Comparison of ENCODE assay signal across 11 cellular contexts in the genomic region with DNA sequence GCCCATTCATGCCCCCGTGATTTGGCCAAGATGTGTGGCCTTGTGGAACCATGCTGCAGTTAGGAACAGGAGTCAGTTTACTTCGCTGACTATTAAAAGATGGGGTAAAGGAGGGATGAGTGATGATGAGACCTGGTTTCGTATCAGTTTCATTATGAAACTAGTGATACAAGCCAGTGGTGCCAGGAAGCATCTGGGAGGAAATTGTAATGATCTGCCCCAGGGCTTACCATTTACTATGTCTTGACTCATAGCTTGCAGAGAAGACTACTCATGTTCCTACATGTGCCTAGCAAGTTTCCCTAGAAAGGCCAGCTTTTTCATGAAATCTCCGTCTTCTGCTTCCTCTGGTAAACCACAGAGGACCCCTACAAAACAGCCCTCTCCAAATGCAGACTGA. TPM values are rescaled to one million over a fixed set of nuclear protein-coding genes. Genes with fewer than 3 reads are reported as not detected.
A peak's percentile ranks its signal among the peaks of the same experiment; 100 is the strongest.
DNase-seq lines count a peak whose midpoint lies in the region; ATAC-seq, FAIRE-seq and TF ChIP-seq lines count a peak whose summit lies in the region.
"Had no signal": no experiment of that assay in that cellular context is flagged by ENCODE, and none has a peak within 500 bp of the region (broad histone marks: within the 10 kb centered on the region; RNA-seq: fewer than 3 reads in every experiment).

No MANE protein-coding gene starts in this region.

- H3K27ac ChIP-seq in neural progenitor cell: no peak overlapping the region
- no peak overlapping the region for H3K27ac ChIP-seq in upper lobe of right lung
- H3K27ac ChIP-seq: hepatocyte had no signal

- H3K4me2 ChIP-seq in neural progenitor cell: no peak overlapping the region
- H3K4me2 ChIP-seq: hepatocyte had no signal

- H3K27me3 ChIP-seq in neural progenitor cell: no peaks in the 10 kb centered on the region
- no peaks in the 10 kb centered on the region for H3K27me3 ChIP-seq in upper lobe of right lung
- H3K27me3 ChIP-seq: hepatocyte had no signal

- H3K9ac ChIP-seq in neural progenitor cell: no peak overlapping the region

- ATAC-seq in stimulated activated effector memory CD8-positive, alpha-beta T cell treated with anti-CD3 and anti-CD28 coated beads, Interleukin-12 subunit alpha, Interleukin-12 subunit beta, amount 100 ng/mL, for 72 hours: peak; percentile 99
- ATAC-seq in upper lobe of right lung: no peak

- H3K27me3 Mint-ChIP-seq in activated T-helper 1 cell treated with anti-CD3 and anti-CD28 coated beads, Interleukin-12 subunit alpha, Interleukin-12 subunit beta, Interleukin-2, Interleukin-4 antibody, amounts not matched to agents 30 ng/mL and 10 ng/mL and 1 ng/mL, durations not matched to agents 14 hours and 24 hours and 36 hours (ENCODE audit: insufficient read depth): no peaks in the 10 kb centered on the region
- H3K27me3 Mint-ChIP-seq in neural progenitor cell (ENCODE audit: insufficient read depth, low read depth): peaks cover 3% of the 10 kb centered on the region

- no peak overlapping the region for H2AFZ ChIP-seq in neural progenitor cell (replicated peaks)
- H2AFZ ChIP-seq: hepatocyte had no signal

- H3K4me1 Mint-ChIP-seq in activated T-helper 1 cell treated with anti-CD3 and anti-CD28 coated beads, Interleukin-12 subunit alpha, Interleukin-12 subunit beta, Interleukin-2, Interleukin-4 antibody, amounts not matched to agents 30 ng/mL and 10 ng/mL and 1 ng/mL, durations not matched to agents 14 hours and 24 hours and 36 hours (ENCODE audit: low read depth): peaks cover 18% of the 10 kb centered on the region
- H3K4me1 Mint-ChIP-seq in stimulated activated effector memory CD8-positive, alpha-beta T cell treated with anti-CD3 and anti-CD28 coated beads, Interleukin-12 subunit alpha, Interleukin-12 subunit beta, amount 100 ng/mL, for 72 hours: peaks cover 4% of the 10 kb centered on the region
- H3K4me1 Mint-ChIP-seq in neural progenitor cell: peaks cover 10% of the 10 kb centered on the region

- no peaks in the 10 kb centered on the region for H3K36me3 Mint-ChIP-seq in activated T-helper 1 cell treated with anti-CD3 and anti-CD28 coated beads, Interleukin-12 subunit alpha, Interleukin-12 subunit beta, Interleukin-2, Interleukin-4 antibody, amounts not matched to agents 30 ng/mL and 10 ng/mL and 1 ng/mL, durations not matched to agents 14 hours and 24 hours and 36 hours (ENCODE audit: low read depth)
- H3K36me3 Mint-ChIP-seq in stimulated activated effector memory CD8-positive, alpha-beta T cell treated with anti-CD3 and anti-CD28 coated beads, Interleukin-12 subunit alpha, Interleukin-12 subunit beta, amount 100 ng/mL, for 72 hours: no peaks in the 10 kb centered on the region
- no peaks in the 10 kb centered on the region for H3K36me3 Mint-ChIP-seq in neural progenitor cell

- intact Hi-C loops in activated T-helper 1 cell treated with anti-CD3 and anti-CD28 coated beads, Interleukin-12 subunit alpha, Interleukin-12 subunit beta, Interleukin-2, Interleukin-4 antibody, amounts not matched to agents 30 ng/mL and 10 ng/mL and 1 ng/mL, durations not matched to agents 14 hours and 24 hours and 36 hours (cut with micrococcal nuclease): no loop called here
- intact Hi-C loops in upper lobe of right lung (cut with DNase I): no loop called here

- H3F3A ChIP-seq in neural progenitor cell (ENCODE audit: low read depth): peaks cover 15% of the 10 kb centered on the region

- TF ChIP-seq CTCF in neural progenitor cell (IDR thresholded peaks at IDR 0.05) (no peak), upper lobe of right lung (IDR thresholded peaks at IDR 0.05) (no peak)

- no peaks in the 10 kb centered on the region for H3K36me3 ChIP-seq in neural progenitor cell
- no peaks in the 10 kb centered on the region for H3K36me3 ChIP-seq in upper lobe of right lung

- DNase-seq in activated T-cell treated with anti-CD3 and anti-CD28 coated beads for 48 hours (ENCODE audit: low read depth) (peak; percentile 14), HTR-8/SVneo (ENCODE audit: insufficient read length, low spot score) (peak; percentile 62), neural progenitor cell (ENCODE audit: low spot score) (no peak), upper lobe of right lung (no peak), D341Med (ENCODE audit: low spot score) (no peak)
- DNase-seq in activated T-cell treated with anti-CD3 and anti-CD28 coated beads, Interleukin-2, amount 50 U/mL, for 1 hour: no peak
- peak; percentile 13 for DNase-seq in activated T-helper 1 cell treated with anti-CD3 and anti-CD28 coated beads, Interleukin-12 subunit alpha, Interleukin-12 subunit beta, Interleukin-2, Interleukin-4 antibody, amounts not matched to agents 30 ng/mL and 10 ng/mL and 1 ng/mL, durations not matched to agents 14 hours and 24 hours and 36 hours (ENCODE audit: low spot score)
- peak; percentile 11 to 71 for DNase-seq in stimulated activated effector memory CD8-positive, alpha-beta T cell treated with anti-CD3 and anti-CD28 coated beads, Interleukin-12 subunit alpha, Interleukin-12 subunit beta, amount 100 ng/mL, for 72 hours (ENCODE audit: low spot score in 2 of 2)
- DNase-seq: NCI-H187 had no signal

- H3K9me3 ChIP-seq in neural progenitor cell (ENCODE audit: low read depth): no peaks in the 10 kb centered on the region
- no peaks in the 10 kb centered on the region for H3K9me3 ChIP-seq in upper lobe of right lung

- FAIRE-seq in HTR-8/SVneo (lab: Jason Lieb, UNC): peak; percentile 59

- no peaks in the 10 kb centered on the region for H3K79me2 ChIP-seq in neural progenitor cell (ENCODE audit: low read depth)
- H3K79me2 ChIP-seq: hepatocyte had no signal

- H3K4me1 ChIP-seq in neural progenitor cell: peaks cover 17% of the 10 kb centered on the region
- no peaks in the 10 kb centered on the region for H3K4me1 ChIP-seq in upper lobe of right lung

- peak overlapping the region; percentile 50 for H3K27ac Mint-ChIP-seq in activated T-helper 1 cell treated with anti-CD3 and anti-CD28 coated beads, Interleukin-12 subunit alpha, Interleukin-12 subunit beta, Interleukin-2, Interleukin-4 antibody, amounts not matched to agents 30 ng/mL and 10 ng/mL and 1 ng/mL, durations not matched to agents 14 hours and 24 hours and 36 hours
- H3K27ac Mint-ChIP-seq in stimulated activated effector memory CD8-positive, alpha-beta T cell treated with anti-CD3 and anti-CD28 coated beads, Interleukin-12 subunit alpha, Interleukin-12 subunit beta, amount 100 ng/mL, for 72 hours: no peak overlapping the region
- H3K27ac Mint-ChIP-seq in neural progenitor cell: no peak overlapping the region

- H4K20me1 ChIP-seq in neural progenitor cell (ENCODE audit: low read depth): no peaks in the 10 kb centered on the region

- H3K9me3 Mint-ChIP-seq in activated T-helper 1 cell treated with anti-CD3 and anti-CD28 coated beads, Interleukin-12 subunit alpha, Interleukin-12 subunit beta, Interleukin-2, Interleukin-4 antibody, amounts not matched to agents 30 ng/mL and 10 ng/mL and 1 ng/mL, durations not matched to agents 14 hours and 24 hours and 36 hours: peaks cover 4% of the 10 kb centered on the region
- no peaks in the 10 kb centered on the region for H3K9me3 Mint-ChIP-seq in stimulated activated effector memory CD8-positive, alpha-beta T cell treated with anti-CD3 and anti-CD28 coated beads, Interleukin-12 subunit alpha, Interleukin-12 subunit beta, amount 100 ng/mL, for 72 hours
- no peaks in the 10 kb centered on the region for H3K9me3 Mint-ChIP-seq in neural progenitor cell

- no peak overlapping the region for H3K4me3 Mint-ChIP-seq in activated T-helper 1 cell treated with anti-CD3 and anti-CD28 coated beads, Interleukin-12 subunit alpha, Interleukin-12 subunit beta, Interleukin-2, Interleukin-4 antibody, amounts not matched to agents 30 ng/mL and 10 ng/mL and 1 ng/mL, durations not matched to agents 14 hours and 24 hours and 36 hours
- no peak overlapping the region for H3K4me3 Mint-ChIP-seq in stimulated activated effector memory CD8-positive, alpha-beta T cell treated with anti-CD3 and anti-CD28 coated beads, Interleukin-12 subunit alpha, Interleukin-12 subunit beta, amount 100 ng/mL, for 72 hours
- no peak overlapping the region for H3K4me3 Mint-ChIP-seq in neural progenitor cell

- H3K4me3 ChIP-seq in neural progenitor cell: no peak overlapping the region
- no peak overlapping the region for H3K4me3 ChIP-seq in upper lobe of right lung
- H3K4me3 ChIP-seq: hepatocyte had no signal

RNA-seq across cellular contexts. Expression of gene CDH3, which starts 23.2 kb away (rescaled TPM):
- total RNA-seq in activated T-helper 1 cell treated with anti-CD3 and anti-CD28 coated beads, Interleukin-12 subunit alpha, Interleukin-12 subunit beta, Interleukin-2, Interleukin-4 antibody, amounts not matched to agents 30 ng/mL and 10 ng/mL and 1 ng/mL, durations not matched to agents 14 hours and 24 hours and 36 hours: 0.26 and 0.51 TPM in 2 replicates
- 3.9 and 11.0 TPM in 2 replicates for total RNA-seq in neural progenitor cell (ENCODE audit: low replicate concordance)
- total RNA-seq in upper lobe of right lung: 9.6 TPM
- total RNA-seq: activated CD8-positive, alpha-beta memory T cell treated with anti-CD3 and anti-CD28 coated beads for 36 hours had no signal

Comparison
In these comparisons a context has a peak if more than half of its experiments do, and no peak if none do; other contexts are left out.
1. DNase-seq: peak in activated T-cell treated with anti-CD3 and anti-CD28 coated beads for 48 hours (single experiment), HTR-8/SVneo (single experiment), activated T-helper 1 cell treated with anti-CD3 and anti-CD28 coated beads, Interleukin-12 subunit alpha, Interleukin-12 subunit beta, Interleukin-2, Interleukin-4 antibody, amounts not matched to agents 30 ng/mL and 10 ng/mL and 1 ng/mL, durations not matched to agents 14 hours and 24 hours and 36 hours (single experiment) and stimulated activated effector memory CD8-positive, alpha-beta T cell treated with anti-CD3 and anti-CD28 coated beads, Interleukin-12 subunit alpha, Interleukin-12 subunit beta, amount 100 ng/mL, for 72 hours (2 of 2); none in activated T-cell treated with anti-CD3 and anti-CD28 coated beads, Interleukin-2, amount 50 U/mL, for 1 hour (single experiment), neural progenitor cell (single experiment), upper lobe of right lung (single experiment) and D341Med (single experiment).